ENCODE assay signal across 7 cellular contexts in genomic region chr3:145417678-145418077, GRCh38.
"Had no signal": no experiment of that assay in that cellular context is flagged by ENCODE, and none has a peak within 500 bp of the region (broad histone marks: within the 10 kb centered on the region; RNA-seq: fewer than 3 reads in every experiment).

No MANE protein-coding gene starts in this region.

- H3K4me3 ChIP-seq: GM23338, HAP-1 had no signal

- DNase-seq: H7, HFFc6, KG1 had no signal

- H3K9me3 ChIP-seq: HAP-1 had no signal

- H3K4me2 ChIP-seq: GM23338 had no signal

- H3K36me3 ChIP-seq: HAP-1 had no signal

- H2AFZ ChIP-seq: GM23338 had no signal

- H3K4me1 ChIP-seq: HAP-1 had no signal

- ATAC-seq: GM23338, HCT116 had no signal

- H3K27ac ChIP-seq: HL-60 had no signal
